Comparison of ENCODE assay signal across 10 cellular contexts in the genomic region with DNA sequence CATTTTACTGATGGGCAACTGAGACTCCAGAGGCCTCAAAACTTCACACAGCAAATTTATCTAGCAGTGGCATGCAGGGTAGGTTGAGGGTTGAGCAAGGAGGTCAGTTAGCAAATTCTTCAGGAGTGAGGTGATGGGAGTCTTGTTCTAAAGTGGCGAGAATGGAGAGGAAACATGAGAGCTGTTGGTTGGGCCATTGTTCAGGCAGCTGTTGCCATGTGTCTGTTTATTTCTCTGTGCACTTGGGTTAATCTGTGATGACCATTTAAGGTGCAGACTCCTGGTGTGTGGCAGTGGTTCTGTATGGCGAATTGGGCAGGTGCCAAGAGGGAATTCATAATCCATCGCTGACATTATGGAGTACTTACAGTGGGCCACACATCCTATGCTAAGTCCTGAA. TPM values are rescaled to one million over a fixed set of nuclear protein-coding genes. Genes with fewer than 3 reads are reported as not detected.
DNase-seq lines count a peak whose midpoint lies in the region; ATAC-seq and TF ChIP-seq lines count a peak whose summit lies in the region.
"Had no signal": no experiment of that assay in that cellular context is flagged by ENCODE, and none has a peak within 500 bp of the region (broad histone marks: within the 10 kb centered on the region; RNA-seq: fewer than 3 reads in every experiment).

No MANE protein-coding gene starts in this region.

- no peaks in the 10 kb centered on the region for H3K4me1 ChIP-seq in body of pancreas

- DNase-seq in COR-L47 (lab: John Stamatoyannopoulos, UW) (peak; percentile 73), NCI-H1694 treated with DMSO at 0.1 percent for 48 hours (lab: John Stamatoyannopoulos, UW) (peak; percentile 63), astrocyte of the spinal cord (ENCODE audit: low read depth, low spot score) (peak; percentile 89), left kidney (ENCODE audit: low read depth, low spot score) (peak; percentile 85), RKO (ENCODE audit: low spot score) (no peak), body of pancreas (no peak)
- DNase-seq in activated CD4-positive, alpha-beta T cell treated with anti-CD3 and anti-CD28 coated beads, Interleukin-2, amount 50 U/mL, for 48 hours = no peak

- no peak for TF ChIP-seq POLR2A in body of pancreas (IDR thresholded peaks at IDR 0.05)

- in situ Hi-C loops in astrocyte of the spinal cord (cut with HindIII; ENCODE audit: low sequenced_read_pairs) = no loop called here

- H3K27ac ChIP-seq in body of pancreas = no peak overlapping the region
- H3K27ac ChIP-seq: neutrophil had no signal

- TF ChIP-seq CTCF in astrocyte of the spinal cord (IDR thresholded peaks at IDR 0.05; ENCODE audit: low read depth, low read length) (no peak), body of pancreas (IDR thresholded peaks at IDR 0.05) (no peak)

- no peaks in the 10 kb centered on the region for H3K36me3 ChIP-seq in body of pancreas (replicated peaks in 1 of 2; ENCODE audit: insufficient read depth in 1 of 2, low read depth in 2 of 2)
- H3K36me3 ChIP-seq: neutrophil had no signal

- 68 to 88% methylated on average over 3 of the region's 3 CpGs for WGBS in body of pancreas, 2 donors

- H3K4me3 ChIP-seq in astrocyte of the spinal cord (ENCODE audit: low read depth, low read length) (no peak overlapping the region), body of pancreas (no peak overlapping the region)

- intact Hi-C loops in body of pancreas (cut with DNase I) = no loop called here

- no peaks in the 10 kb centered on the region for H3K9me3 ChIP-seq in body of pancreas
- H3K9me3 ChIP-seq: neutrophil had no signal

- no peak for ATAC-seq in body of pancreas
- no peak for ATAC-seq in GM21381 (IDR thresholded peaks at IDR 0.05; ENCODE audit: unreplicated experiment)

- H3K27me3 ChIP-seq in body of pancreas = no peaks in the 10 kb centered on the region
- H3K27me3 ChIP-seq: neutrophil had no signal

RNA-seq across cellular contexts. Expression of a gene that starts 30.4 kb away (rescaled TPM):
- 1 to 10 TPM; 4.9 to 7.8 TPM for total RNA-seq in body of pancreas
- total RNA-seq: T-helper 1 cell treated with Interleukin-12 subunit alpha and Interleukin-12 subunit beta and Interleukin-4 antibody, amounts not matched to agents 30 ng/mL and 1 ng/mL, for 36 hours had no signal

Comparison
In these comparisons a context has a peak if more than half of its experiments do, and no peak if none do; other contexts are left out.
1. DNase-seq: peak in COR-L47 (single experiment), NCI-H1694 treated with DMSO at 0.1 percent for 48 hours (single experiment), astrocyte of the spinal cord (single experiment) and left kidney (single experiment); none in RKO (single experiment), activated CD4-positive, alpha-beta T cell treated with anti-CD3 and anti-CD28 coated beads, Interleukin-2, amount 50 U/mL, for 48 hours (0 of 2) and body of pancreas (0 of 4).